ENCODE assay signal across 20 cellular contexts in genomic region chr3:130621824-130622223, GRCh38.
"Had no signal": no experiment of that assay in that cellular context is flagged by ENCODE, and none has a peak within 500 bp of the region (broad histone marks: within the 10 kb centered on the region; RNA-seq: fewer than 3 reads in every experiment).

No MANE protein-coding gene starts in this region.

- H3K4me3 ChIP-seq: esophagus muscularis mucosa, lower lobe of right lung, prostate gland, sigmoid colon, skin epidermis, stomach, thoracic aorta, transverse colon had no signal

- H3K9ac ChIP-seq: parathyroid adenoma had no signal

- H3K27me3 ChIP-seq: esophagus muscularis mucosa, sigmoid colon, stomach, transverse colon had no signal

- DNase-seq: effector memory CD8-positive, alpha-beta T cell; foreskin fibroblast; hippocampal formation; kidney glomerular epithelial cell; lower lobe of right lung; natural killer cell; occipital lobe; sigmoid colon; stimulated activated CD4-positive, alpha-beta T cell treated with anti-CD3 and anti-CD28 coated beads, Interleukin-12 subunit alpha, Interleukin-12 subunit beta, amount 100 ng/mL, for 4 hours; stimulated activated naive CD4-positive, alpha-beta T cell; stomach; substantia nigra; transverse colon had no signal

- H3K79me2 ChIP-seq: parathyroid adenoma had no signal

- H3K36me3 ChIP-seq: esophagus muscularis mucosa, lower lobe of right lung, prostate gland, sigmoid colon, stomach, thoracic aorta, transverse colon had no signal

- H2AFZ ChIP-seq: parathyroid adenoma had no signal

- ATAC-seq: effector memory CD8-positive, alpha-beta T cell; left lobe of liver; lower lobe of right lung; natural killer cell had no signal

- H3K9me3 ChIP-seq: esophagus muscularis mucosa, lower lobe of right lung, prostate gland, sigmoid colon, stomach, thoracic aorta, transverse colon had no signal

- H3K4me1 ChIP-seq: lower lobe of right lung, prostate gland, sigmoid colon, stomach, transverse colon had no signal

- H3K27ac ChIP-seq: epithelial cell of prostate, esophagus muscularis mucosa, lower lobe of right lung, parathyroid adenoma, prostate gland, sigmoid colon, stomach, thoracic aorta, transverse colon had no signal
